8 cellular contexts compared by ENCODE assay signal in genomic region chr12:52036587-52037171, GRCh38. TPM values are rescaled to one million over a fixed set of nuclear protein-coding genes. Genes with fewer than 3 reads are reported as not detected.
A peak's percentile ranks its signal among the peaks of the same experiment; 100 is the strongest.
DNase-seq lines count a peak whose midpoint lies in the region; ATAC-seq and TF ChIP-seq lines count a peak whose summit lies in the region.

No MANE protein-coding gene starts in this region.

- H3K27me3 ChIP-seq in A673 (replicated peaks; ENCODE audit: insufficient read depth, low read depth, low read length, poor library complexity) (no peaks in the 10 kb centered on the region), neutrophil (peaks cover 85% of the 10 kb centered on the region)

- no peak for TF ChIP-seq CTCF in A673 (conservative IDR thresholded peaks at IDR 0.05; ENCODE audit: low read depth, low read length)
- TF ChIP-seq CTCF in RWPE1 (conservative IDR thresholded peaks at IDR 0.05; ENCODE audit: low read depth), result no peak
- no peak for TF ChIP-seq CTCF in neutrophil (IDR thresholded peaks at IDR 0.05)

- H3K27ac Mint-ChIP-seq in activated naive CD4-positive, alpha-beta T cell treated with anti-CD3 and anti-CD28 coated beads, Interleukin-2, amount 10 ng/mL, durations not matched to agents 7 days and 5 days, result no peak overlapping the region

- H3K4me1 ChIP-seq in A673 (ENCODE audit: insufficient read depth, low read length, poor library complexity, severe bottlenecking) (peaks cover 26% of the 10 kb centered on the region), neutrophil (ENCODE audit: control insufficient read depth in 1 of 2, insufficient read depth in 1 of 2, low read depth in 1 of 2, low read length in 1 of 2) (peaks cover 22 to 25% of the 10 kb centered on the region in 2 experiments)

- intact Hi-C loops in A673 (cut with micrococcal nuclease; ENCODE audit: unreplicated experiment), result loop anchor here (1.0 kb wide), 1 partner anchor 15 kb away; the partner anchor contains the start of gene NR4A1

- ATAC-seq in GM18907 (IDR thresholded peaks at IDR 0.05; ENCODE audit: unreplicated experiment), result peak; percentile 36

- H3K27me3 Mint-ChIP-seq in activated naive CD4-positive, alpha-beta T cell treated with anti-CD3 and anti-CD28 coated beads, Interleukin-2, amount 10 ng/mL, durations not matched to agents 7 days and 5 days, result peaks cover 82% of the 10 kb centered on the region

- CTCF ChIA-PET in A673 (lab: Charles Lee) (interaction anchor here (2.5 kb wide), 1 partner anchor 11 kb away, joined by 12 read pairs; no protein-coding TSS in a partner anchor), RWPE1 (lab: Yijun Ruan, JAX) (interaction anchor here (3.1 kb wide), 1 partner anchor 11 kb away, joined by 13 read pairs; no protein-coding TSS in a partner anchor)
- CTCF ChIA-PET in activated naive CD4-positive, alpha-beta T cell treated with anti-CD3 and anti-CD28 coated beads, Interleukin-2, amount 10 ng/mL, durations not matched to agents 7 days and 5 days (lab: Charles Lee), result interaction anchor here (0.8 to 2.9 kb wide), 3 partner anchors 11 to 85 kb away, joined by 3 to 14 read pairs (median 3); no protein-coding TSS in a partner anchor

- no peaks in the 10 kb centered on the region for H3K36me3 ChIP-seq in A673 (ENCODE audit: insufficient read depth, low read length, poor library complexity, severe bottlenecking)
- no peaks in the 10 kb centered on the region for H3K36me3 ChIP-seq in neutrophil

- no peaks in the 10 kb centered on the region for H3K36me3 Mint-ChIP-seq in activated naive CD4-positive, alpha-beta T cell treated with anti-CD3 and anti-CD28 coated beads, Interleukin-2, amount 10 ng/mL, durations not matched to agents 7 days and 5 days

- peaks cover 58% of the 10 kb centered on the region for H3K4me1 Mint-ChIP-seq in activated naive CD4-positive, alpha-beta T cell treated with anti-CD3 and anti-CD28 coated beads, Interleukin-2, amount 10 ng/mL, durations not matched to agents 7 days and 5 days

- DNase-seq in A673 (ENCODE audit: low spot score), result peak; percentile 78
- peak; percentile 60 for DNase-seq in HK-2 (ENCODE audit: unreplicated experiment)
- peak; percentile 72 for DNase-seq in RWPE1 (ENCODE audit: low spot score)
- DNase-seq in activated naive CD4-positive, alpha-beta T cell treated with anti-CD3 and anti-CD28 coated beads, Interleukin-2, amount 10 ng/mL, durations not matched to agents 7 days and 5 days, result peak; percentile 88
- peak; percentile 78 for DNase-seq in germinal center (ENCODE audit: low spot score)

- no peaks in the 10 kb centered on the region for H3K9me3 Mint-ChIP-seq in activated naive CD4-positive, alpha-beta T cell treated with anti-CD3 and anti-CD28 coated beads, Interleukin-2, amount 10 ng/mL, durations not matched to agents 7 days and 5 days

- H3K9me3 ChIP-seq in A673 (ENCODE audit: low read depth, low read length, poor library complexity, severe bottlenecking) (no peaks in the 10 kb centered on the region), neutrophil (no peaks in the 10 kb centered on the region)

- POLR2A ChIA-PET in A673 (lab: Charles Lee; ENCODE audit: low non-redundant PET), result interaction anchor here (0.5 kb wide), 1 partner anchor 8 kb away, joined by 3 read pairs; no protein-coding TSS in a partner anchor
- POLR2A ChIA-PET in RWPE1 (lab: Yijun Ruan, JAX; ENCODE audit: low non-redundant PET), result no interaction called here

- peak overlapping the region; percentile 71 for H3K27ac ChIP-seq in A673 (ENCODE audit: low read depth, low read length, poor library complexity, severe bottlenecking)
- H3K27ac ChIP-seq in RWPE1, result peak overlapping the region; percentile 51
- H3K27ac ChIP-seq in neutrophil, result no peak overlapping the region
- peak overlapping the region; percentile 77 for H3K27ac ChIP-seq in temporal lobe (ENCODE audit: low read depth, low read length)

- H3K4me3 Mint-ChIP-seq in activated naive CD4-positive, alpha-beta T cell treated with anti-CD3 and anti-CD28 coated beads, Interleukin-2, amount 10 ng/mL, durations not matched to agents 7 days and 5 days, result peak overlapping the region; percentile 61

- no TSS peak for BruUV-seq in A673 (replicated peaks; lab: Mats Ljungman, UMichigan)

- H3K4me3 ChIP-seq in A673 (ENCODE audit: low read depth, low read length, poor library complexity, severe bottlenecking) (peak overlapping the region; percentile 85), neutrophil (ENCODE audit: low read depth in 1 of 2, low read length in 1 of 2) (peak overlapping the region; percentile 37 to 49)

RNA-seq across cellular contexts. Expression of gene NR4A1, which starts 14.6 kb away (rescaled TPM):
- total RNA-seq in A673 (2021), result 12.5 and 19.8 TPM in 2 replicates
- 10.1 TPM for total RNA-seq in temporal lobe

RNA-seq across cellular contexts. Expression of gene TAMALIN, which starts 29.9 kb away (rescaled TPM):
- total RNA-seq in A673 (2021) (4.8 and 5.4 TPM in 2 replicates), temporal lobe (1.5 TPM)

RNA-seq across cellular contexts. Expression of gene ATG101, which starts 33.1 kb away (rescaled TPM):
- total RNA-seq in A673 (2021) (52.0 and 54.3 TPM in 2 replicates), temporal lobe (15.0 TPM)

RNA-seq across cellular contexts. Expression of gene SMIM41, which starts 42.8 kb away (rescaled TPM):
- total RNA-seq in A673 (2021) (0.24 and 0.28 TPM in 2 replicates), temporal lobe (not detected)
